Comparison of ENCODE assay signal across 8 cellular contexts in genomic region chr11:88103337-88104206, GRCh38.
DNase-seq lines count a peak whose midpoint lies in the region; ATAC-seq lines count a peak whose summit lies in the region.

No MANE protein-coding gene starts in this region.

- H3K27ac Mint-ChIP-seq in stimulated activated effector memory CD8-positive, alpha-beta T cell treated with anti-CD3 and anti-CD28 coated beads, Interleukin-12 subunit alpha, Interleukin-12 subunit beta, amount 100 ng/mL, for 72 hours, result no peak overlapping the region

- peak; percentile 59 for DNase-seq in CMK (ENCODE audit: low read depth)
- peak; percentile 14 for DNase-seq in NCI-H1092 (lab: John Stamatoyannopoulos, UW)
- peak; percentile 17 to 24 for DNase-seq in activated CD4-positive, alpha-beta T cell treated with anti-CD3 and anti-CD28 coated beads, Interleukin-2, amount 50 U/mL, for 48 hours
- peak; percentile 18 for DNase-seq in glomerular endothelial cell (ENCODE audit: extremely low read depth, low read depth, low spot score)
- DNase-seq in stimulated activated effector memory CD8-positive, alpha-beta T cell treated with anti-CD3 and anti-CD28 coated beads, Interleukin-12 subunit alpha, Interleukin-12 subunit beta, amount 100 ng/mL, for 72 hours (ENCODE audit: low spot score in 2 of 2), result peak; percentile 17 to 55
- no peak for DNase-seq in NCI-H187 (lab: John Stamatoyannopoulos, UW)

- peak; percentile 96 for ATAC-seq in GM18502 (IDR thresholded peaks at IDR 0.05; ENCODE audit: poor library complexity, unreplicated experiment)
- peak; percentile 79 for ATAC-seq in HG02763 (IDR thresholded peaks at IDR 0.05; ENCODE audit: unreplicated experiment)
- ATAC-seq in stimulated activated effector memory CD8-positive, alpha-beta T cell treated with anti-CD3 and anti-CD28 coated beads, Interleukin-12 subunit alpha, Interleukin-12 subunit beta, amount 100 ng/mL, for 72 hours, result peak; percentile 87

- H3K36me3 Mint-ChIP-seq in stimulated activated effector memory CD8-positive, alpha-beta T cell treated with anti-CD3 and anti-CD28 coated beads, Interleukin-12 subunit alpha, Interleukin-12 subunit beta, amount 100 ng/mL, for 72 hours, result no peaks in the 10 kb centered on the region

- peaks cover 3% of the 10 kb centered on the region for H3K9me3 Mint-ChIP-seq in stimulated activated effector memory CD8-positive, alpha-beta T cell treated with anti-CD3 and anti-CD28 coated beads, Interleukin-12 subunit alpha, Interleukin-12 subunit beta, amount 100 ng/mL, for 72 hours

- H3K4me1 Mint-ChIP-seq in stimulated activated effector memory CD8-positive, alpha-beta T cell treated with anti-CD3 and anti-CD28 coated beads, Interleukin-12 subunit alpha, Interleukin-12 subunit beta, amount 100 ng/mL, for 72 hours, result no peaks in the 10 kb centered on the region

- H3K4me3 Mint-ChIP-seq in stimulated activated effector memory CD8-positive, alpha-beta T cell treated with anti-CD3 and anti-CD28 coated beads, Interleukin-12 subunit alpha, Interleukin-12 subunit beta, amount 100 ng/mL, for 72 hours, result no peak overlapping the region

Comparison
In these comparisons a context has a peak if more than half of its experiments do, and no peak if none do; other contexts are left out.
1. DNase-seq: peak in CMK (single experiment), NCI-H1092 (single experiment), activated CD4-positive, alpha-beta T cell treated with anti-CD3 and anti-CD28 coated beads, Interleukin-2, amount 50 U/mL, for 48 hours (2 of 2), glomerular endothelial cell (single experiment) and stimulated activated effector memory CD8-positive, alpha-beta T cell treated with anti-CD3 and anti-CD28 coated beads, Interleukin-12 subunit alpha, Interleukin-12 subunit beta, amount 100 ng/mL, for 72 hours (2 of 2); none in NCI-H187 (0 of 2).
2. Peak in every context shown above with its lines, with median percentiles within 50 percentile points of each other: ATAC-seq.